Comparison of ENCODE assay signal across 1 cellular context in genomic region chr17:57424777-57425188, GRCh38.
TF ChIP-seq lines count a peak whose summit lies in the region.

No MANE protein-coding gene starts in this region.

TF ChIP-seq in GM23338, 12 proteins besides CTCF, POLR2A, EP300 and RAD21 (continued from another document):
- no peak for TF ChIP-seq ZNF462 (CRISPR knock-in tag; IDR thresholded peaks at IDR 0.05)
